ENCODE assay signal across 2 cellular contexts in genomic region chr1:222815367-222815765, GRCh38.
TF ChIP-seq lines count a peak whose summit lies in the region.

No MANE protein-coding gene starts in this region.

TF ChIP-seq in PFSK-1, 5 proteins besides CTCF, POLR2A, EP300 and RAD21 (continued from another document):
- TF ChIP-seq REST (IDR thresholded peaks at IDR 0.05; ENCODE audit: insufficient read depth in 1 of 2, low read depth in 2 of 2, low read length in 2 of 2) (no peak), TAF1 (IDR thresholded peaks at IDR 0.05; ENCODE audit: borderline replicate concordance, insufficient read depth, low read length) (no peak)

TF ChIP-seq in GM12878, 131 proteins besides CTCF, POLR2A, EP300 and RAD21 (continued from another document):
- no peak for TF ChIP-seq KDM1A (IDR thresholded peaks at IDR 0.05; ENCODE audit: borderline replicate concordance)
